28 cellular contexts compared by ENCODE assay signal in the genomic region with DNA sequence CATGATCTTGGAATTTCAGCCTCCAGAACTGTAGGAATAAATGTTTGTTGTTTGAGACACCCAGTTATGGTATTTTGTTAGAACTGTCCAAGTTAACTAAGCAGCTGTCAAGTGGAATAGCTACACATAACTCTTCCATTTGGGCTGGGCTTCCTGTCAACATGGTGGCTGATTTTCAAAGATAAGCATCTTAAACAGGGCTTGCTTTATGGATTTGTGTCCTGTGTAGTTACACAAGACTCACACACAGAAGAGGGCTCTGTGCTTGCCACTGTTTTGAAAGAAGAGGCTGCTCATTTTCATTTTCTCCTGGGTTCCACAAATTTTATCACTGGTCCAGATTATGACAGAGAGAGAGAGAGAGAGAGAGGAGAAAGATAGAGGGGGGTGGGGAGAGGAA. TPM values are rescaled to one million over a fixed set of nuclear protein-coding genes. Genes with fewer than 3 reads are reported as not detected.
"Had no signal": no experiment of that assay in that cellular context is flagged by ENCODE, and none has a peak within 500 bp of the region (broad histone marks: within the 10 kb centered on the region; RNA-seq: fewer than 3 reads in every experiment).

No MANE protein-coding gene starts in this region.

- H3K9me3 ChIP-seq: adrenal gland, gastrocnemius medialis, pancreas, tibial artery had no signal

- H3K27me3 ChIP-seq: adrenal gland, gastrocnemius medialis, pancreas, tibial artery had no signal

- H3K36me3 ChIP-seq: adrenal gland, gastrocnemius medialis, pancreas, tibial artery had no signal

- H3K4me1 ChIP-seq: pancreas had no signal

- DNase-seq: activated CD4-positive, CD25-positive, alpha-beta regulatory T cell treated with anti-CD3 and anti-CD28 coated beads, Interleukin-2, amount 50 U/mL, for 72 hours; activated naive CD4-positive, alpha-beta T cell; activated T-cell treated with anti-CD3 and anti-CD28 coated beads, Interleukin-2, amount 50 U/mL, for 24 hours; adrenal gland; central memory CD4-positive, alpha-beta T cell; dermis blood vessel endothelial cell; effector CD8-positive, alpha-beta T cell; erythroblast; gastrocnemius medialis; hippocampal formation; left colon; nephron progenitor cell; pancreas; right cardiac atrium; small intestine; stimulated activated CD4-positive, alpha-beta T cell treated with anti-CD3 and anti-CD28 coated beads, Interleukin-2, amount 100 ng/mL, for 24 hours; stimulated activated naive CD8-positive, alpha-beta T cell treated with anti-CD3 and anti-CD28 coated beads, Interleukin-15, amount 100 ng/mL, for 72 hours; T-helper 2 cell; tibial artery had no signal

- H3K27ac ChIP-seq: adrenal gland, gastrocnemius medialis, pancreas, tibial artery, VCaP had no signal

- H3K4me3 ChIP-seq: adrenal gland, gastrocnemius medialis, pancreas, tibial artery had no signal

- ATAC-seq: gastrocnemius medialis; left colon; pancreas; right cardiac atrium; stimulated activated effector memory CD8-positive, alpha-beta T cell treated with anti-CD3 and anti-CD28 coated beads, Interleukin-12 subunit alpha, Interleukin-12 subunit beta, amount 100 ng/mL, for 72 hours; stimulated activated naive CD8-positive, alpha-beta T cell treated with anti-CD3 and anti-CD28 coated beads, Interleukin-15, amount 100 ng/mL, for 72 hours had no signal

RNA-seq across cellular contexts. Expression of a gene that starts 35.7 kb away (rescaled TPM):
- total RNA-seq: activated T-helper 2 cell treated with anti-CD3 and anti-CD28 coated beads, Interferon-gamma antibody, Interleukin-2, Interleukin-4, amounts not matched to agents 10 μg/mL and 5 μg/mL and 100 μg/mL, durations not matched to agents 14 hours and 24 hours and 36 hours; adrenal gland; astrocyte; dermis blood vessel endothelial cell; gastrocnemius medialis; lower leg skin; mononuclear cell; myocyte; pulmonary artery endothelial cell; right cardiac atrium; ureter had no signal
